Comparison of ENCODE assay signal across 34 cellular contexts in the genomic region with DNA sequence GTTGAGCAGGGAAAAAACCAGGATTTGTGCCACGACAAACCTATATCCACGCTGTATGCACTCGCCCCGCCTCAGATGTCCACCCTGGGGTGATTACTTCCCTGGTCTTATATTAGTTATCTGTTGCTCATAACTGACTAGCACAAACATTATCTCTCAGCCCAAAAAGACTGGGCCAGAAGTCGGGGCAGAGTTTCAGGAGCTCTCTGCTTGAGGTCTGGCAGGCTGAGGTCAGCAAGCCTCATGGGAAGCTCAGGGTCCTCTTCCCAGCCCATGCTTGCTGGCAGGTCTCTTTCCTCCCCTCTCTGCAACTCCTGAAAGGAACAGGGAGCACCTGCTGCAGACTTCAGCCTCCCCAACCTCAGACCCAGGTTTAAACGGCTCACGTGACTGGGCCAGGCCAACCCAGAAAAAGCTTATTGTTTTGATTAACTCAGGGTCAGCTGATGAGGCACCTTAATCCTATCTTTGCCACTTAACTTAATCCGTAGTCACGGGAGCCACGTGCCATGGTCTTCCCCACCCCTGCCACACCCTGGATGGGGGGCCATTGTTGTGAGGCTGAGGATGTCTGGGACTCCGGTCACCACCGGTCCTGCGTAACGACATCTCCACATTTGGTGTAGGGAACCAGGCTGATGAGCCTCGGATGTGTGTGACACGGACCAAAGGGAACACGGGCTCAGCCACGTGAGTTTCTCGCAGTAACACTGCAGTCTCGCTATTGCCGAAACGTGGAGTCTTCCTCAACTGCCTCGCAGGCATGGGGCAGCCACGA.
"Had no signal": no experiment of that assay in that cellular context is flagged by ENCODE, and none has a peak within 500 bp of the region (broad histone marks: within the 10 kb centered on the region; RNA-seq: fewer than 3 reads in every experiment).

No MANE protein-coding gene starts in this region.

- H3K4me3 ChIP-seq: heart left ventricle, left lung, lung, mucosa of descending colon, ovary, psoas muscle, smooth muscle cell, stomach, suprapubic skin, tibial artery, upper lobe of right lung had no signal

- H3K27me3 Mint-ChIP-seq: activated B cell treated with CpG ODN at 0.5 μM for 24 hours; activated naive CD8-positive, alpha-beta T cell treated with anti-CD3 and anti-CD28 coated beads, Interleukin-2, amount 10 ng/mL, durations not matched to agents 7 days and 5 days had no signal

- ATAC-seq: esophagus mucosa; foreskin keratinocyte; left lung; mucosa of descending colon; natural killer cell treated with Interleukin-12 subunit alpha and Interleukin-12 subunit beta and Interleukin-15 and Interleukin-18, amount 100 ng/mL, for 72 hours; psoas muscle had no signal

- H3K36me3 ChIP-seq: heart left ventricle, left lung, neutrophil, ovary, stomach, suprapubic skin, tibial artery, upper lobe of right lung had no signal

- DNase-seq: activated B cell treated with CpG ODN at 0.5 μM for 24 hours; activated CD4-positive, alpha-beta T cell treated with anti-CD3 and anti-CD28 coated beads, Interleukin-2, amount 50 U/mL, for 4 hours; activated CD8-positive, alpha-beta memory T cell treated with anti-CD3 and anti-CD28 coated beads for 24 hours; activated CD8-positive, alpha-beta memory T cell treated with anti-CD3 and anti-CD28 coated beads, Interleukin-2, amount 50 U/mL, for 48 hours; activated gamma-delta T cell; activated naive CD4-positive, alpha-beta T cell treated with anti-CD3 and anti-CD28 coated beads, Interleukin-2, amount 10 ng/mL, durations not matched to agents 7 days and 5 days; activated naive CD8-positive, alpha-beta T cell treated with anti-CD3 and anti-CD28 coated beads, Interleukin-2, amount 10 ng/mL, durations not matched to agents 7 days and 5 days; activated T-cell treated with anti-CD3 and anti-CD28 coated beads, Interleukin-2, amount 50 U/mL, for 24 hours; amniotic stem cell; endodermal cell; foreskin keratinocyte; heart left ventricle; left lung; mesendoderm; mucosa of descending colon; ovary; psoas muscle; stimulated activated CD4-positive, alpha-beta T cell treated with anti-CD3 and anti-CD28 coated beads, Interleukin-1b, Interleukin-23, amount 100 ng/mL, for 48 hours; stimulated activated CD4-positive, alpha-beta T cell treated with anti-CD3 and anti-CD28 coated beads, Interleukin-4, amount 100 ng/mL, for 4 hours; stimulated activated CD8-positive, alpha-beta memory T cell treated with anti-CD3 and anti-CD28 coated beads, Interleukin-4, amount 100 ng/mL, for 48 hours; stomach; T-helper 1 cell; tibial artery; upper lobe of right lung had no signal

- H3K27me3 ChIP-seq: ovary, upper lobe of right lung had no signal

- H3K4me1 ChIP-seq: left lung, psoas muscle, stomach, upper lobe of right lung had no signal

- H3K9me3 ChIP-seq: heart left ventricle, left lung, mucosa of descending colon, neutrophil, ovary, psoas muscle, stomach, suprapubic skin, tibial artery, upper lobe of right lung had no signal

- H3K4me1 Mint-ChIP-seq: activated B cell treated with CpG ODN at 0.5 μM for 24 hours; activated naive CD4-positive, alpha-beta T cell treated with anti-CD3 and anti-CD28 coated beads, Interleukin-2, amount 10 ng/mL, durations not matched to agents 7 days and 5 days; activated naive CD8-positive, alpha-beta T cell treated with anti-CD3 and anti-CD28 coated beads, Interleukin-2, amount 10 ng/mL, durations not matched to agents 7 days and 5 days; central memory CD8-positive, alpha-beta T cell; endodermal cell; stimulated activated memory B cell treated with anti-CD40 and anti-IgM and Interleukin-4, amounts not matched to agents 10 μg/mL and 1 μg/mL and 100 μg/mL, for 72 hours had no signal

- H3K27ac Mint-ChIP-seq: activated B cell treated with CpG ODN at 0.5 μM for 24 hours; activated naive CD4-positive, alpha-beta T cell treated with anti-CD3 and anti-CD28 coated beads, Interleukin-2, amount 10 ng/mL, durations not matched to agents 7 days and 5 days; activated naive CD8-positive, alpha-beta T cell treated with anti-CD3 and anti-CD28 coated beads, Interleukin-2, amount 10 ng/mL, durations not matched to agents 7 days and 5 days; activated T-cell treated with anti-CD3 and anti-CD28 coated beads, Interleukin-2, amount 50 U/mL, for 24 hours; dendritic cell treated with granulocyte-macrophage colony-stimulating factor and Interleukin-4, amounts not matched to agents 40 ng/mL and 50 ng/mL, for 4 days; endodermal cell; natural killer cell treated with Interleukin-12 subunit alpha and Interleukin-12 subunit beta and Interleukin-15 and Interleukin-18, amount 100 ng/mL, for 72 hours; stimulated activated memory B cell treated with anti-CD40 and anti-IgM and Interleukin-4, amounts not matched to agents 10 μg/mL and 1 μg/mL and 100 μg/mL, for 72 hours; T-helper 2 cell treated with Interferon-gamma antibody and Interleukin-4, amounts not matched to agents 5 μg/mL and 100 μg/mL, for 36 hours had no signal

- H3K36me3 Mint-ChIP-seq: activated naive CD4-positive, alpha-beta T cell treated with anti-CD3 and anti-CD28 coated beads, Interleukin-2, amount 10 ng/mL, durations not matched to agents 7 days and 5 days; activated naive CD8-positive, alpha-beta T cell treated with anti-CD3 and anti-CD28 coated beads, Interleukin-2, amount 10 ng/mL, durations not matched to agents 7 days and 5 days; natural killer cell treated with Interleukin-12 subunit alpha and Interleukin-12 subunit beta and Interleukin-15 and Interleukin-18, amount 100 ng/mL, for 72 hours; stimulated activated memory B cell treated with anti-CD40 and anti-IgM and Interleukin-4, amounts not matched to agents 10 μg/mL and 1 μg/mL and 100 μg/mL, for 72 hours had no signal

- H3K4me3 Mint-ChIP-seq: activated B cell treated with CpG ODN at 0.5 μM for 24 hours; activated naive CD4-positive, alpha-beta T cell treated with anti-CD3 and anti-CD28 coated beads, Interleukin-2, amount 10 ng/mL, durations not matched to agents 7 days and 5 days; activated naive CD8-positive, alpha-beta T cell treated with anti-CD3 and anti-CD28 coated beads, Interleukin-2, amount 10 ng/mL, durations not matched to agents 7 days and 5 days; activated T-cell treated with anti-CD3 and anti-CD28 coated beads, Interleukin-2, amount 50 U/mL, for 24 hours; central memory CD8-positive, alpha-beta T cell; dendritic cell treated with granulocyte-macrophage colony-stimulating factor and Interleukin-4, amounts not matched to agents 40 ng/mL and 50 ng/mL, for 4 days; endodermal cell; natural killer cell treated with Interleukin-12 subunit alpha and Interleukin-12 subunit beta and Interleukin-15 and Interleukin-18, amount 100 ng/mL, for 72 hours; stimulated activated memory B cell treated with anti-CD40 and anti-IgM and Interleukin-4, amounts not matched to agents 10 μg/mL and 1 μg/mL and 100 μg/mL, for 72 hours; T-helper 2 cell treated with Interferon-gamma antibody and Interleukin-4, amounts not matched to agents 5 μg/mL and 100 μg/mL, for 36 hours had no signal

- H3K27ac ChIP-seq: foreskin keratinocyte, heart left ventricle, left lung, neutrophil, ovary, psoas muscle, suprapubic skin, tibial artery, upper lobe of right lung had no signal

- H3K9me3 Mint-ChIP-seq: activated B cell treated with CpG ODN at 0.5 μM for 24 hours; activated naive CD4-positive, alpha-beta T cell treated with anti-CD3 and anti-CD28 coated beads, Interleukin-2, amount 10 ng/mL, durations not matched to agents 7 days and 5 days; activated naive CD8-positive, alpha-beta T cell treated with anti-CD3 and anti-CD28 coated beads, Interleukin-2, amount 10 ng/mL, durations not matched to agents 7 days and 5 days; activated T-cell treated with anti-CD3 and anti-CD28 coated beads, Interleukin-2, amount 50 U/mL, for 24 hours; central memory CD8-positive, alpha-beta T cell; dendritic cell treated with granulocyte-macrophage colony-stimulating factor and Interleukin-4, amounts not matched to agents 40 ng/mL and 50 ng/mL, for 4 days; endodermal cell; natural killer cell treated with Interleukin-12 subunit alpha and Interleukin-12 subunit beta and Interleukin-15 and Interleukin-18, amount 100 ng/mL, for 72 hours; stimulated activated memory B cell treated with anti-CD40 and anti-IgM and Interleukin-4, amounts not matched to agents 10 μg/mL and 1 μg/mL and 100 μg/mL, for 72 hours; T-helper 2 cell treated with Interferon-gamma antibody and Interleukin-4, amounts not matched to agents 5 μg/mL and 100 μg/mL, for 36 hours had no signal
